In the genomic region with DNA sequence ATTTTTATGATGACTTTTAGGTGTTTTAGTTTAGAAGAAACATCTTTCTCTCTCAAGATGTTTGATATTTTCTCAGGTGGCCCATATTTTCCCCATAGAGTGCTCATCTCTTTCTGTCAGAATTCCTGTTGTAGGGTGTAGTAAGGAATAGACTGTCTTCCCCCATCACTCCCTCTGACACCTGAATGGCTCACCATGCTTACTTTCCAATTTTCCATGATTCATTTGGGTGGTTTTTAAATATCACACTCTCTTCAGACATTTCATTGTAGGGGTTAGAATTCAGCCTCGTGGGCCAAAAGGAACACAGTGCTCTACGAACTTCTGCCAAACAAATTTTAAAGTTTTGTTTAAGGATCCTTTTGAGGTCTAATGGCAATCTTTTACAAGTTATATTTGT, we compare ENCODE assay signal across 15 cellular contexts. TPM values are rescaled to one million over a fixed set of nuclear protein-coding genes. Genes with fewer than 3 reads are reported as not detected.
"Had no signal": no experiment of that assay in that cellular context is flagged by ENCODE, and none has a peak within 500 bp of the region (broad histone marks: within the 10 kb centered on the region; RNA-seq: fewer than 3 reads in every experiment).

No MANE protein-coding gene starts in this region.

- H3K4me1 Mint-ChIP-seq: central memory CD8-positive, alpha-beta T cell; memory B cell; WTC11 had no signal

- H3K9me3 Mint-ChIP-seq: activated naive CD8-positive, alpha-beta T cell treated with anti-CD3 and anti-CD28 coated beads, Interleukin-2, amount 50 U/mL, for 24 hours; central memory CD8-positive, alpha-beta T cell; memory B cell; nephron; stimulated activated effector memory CD8-positive, alpha-beta T cell treated with anti-CD3 and anti-CD28 coated beads, Interleukin-12 subunit alpha, Interleukin-12 subunit beta, amount 100 ng/mL, for 72 hours; T-helper 1 cell treated with Interleukin-12 subunit alpha and Interleukin-12 subunit beta and Interleukin-4 antibody, amounts not matched to agents 30 μg/mL and 1 μg/mL, for 36 hours; WTC11 had no signal

- ATAC-seq: activated CD8-positive, alpha-beta T cell treated with anti-CD3 and anti-CD28 coated beads, Interleukin-2, amount 10 ng/mL, durations not matched to agents 7 days and 5 days; activated naive CD8-positive, alpha-beta T cell treated with anti-CD3 and anti-CD28 coated beads, Interleukin-2, amount 50 U/mL, for 24 hours; WTC11 had no signal

- H3K27ac ChIP-seq: tibial nerve had no signal

- H3K4me3 ChIP-seq: smooth muscle cell, tibial nerve had no signal

- DNase-seq: activated CD4-positive, alpha-beta T cell treated with anti-CD3 and anti-CD28 coated beads for 48 hours; activated CD8-positive, alpha-beta T cell treated with anti-CD3 and anti-CD28 coated beads, Interleukin-2, amount 10 ng/mL, durations not matched to agents 7 days and 5 days; activated naive CD4-positive, alpha-beta T cell treated with Interleukin-2 at 50 U/mL for 16 hours; activated naive CD8-positive, alpha-beta T cell treated with anti-CD3 and anti-CD28 coated beads, Interleukin-2, amount 50 U/mL, for 24 hours; cortex of kidney; effector CD8-positive, alpha-beta T cell; glutamatergic neuron had no signal

- H3K27me3 ChIP-seq: tibial nerve had no signal

- H3K9me3 ChIP-seq: tibial nerve had no signal

- H3K4me1 ChIP-seq: tibial nerve had no signal

- H3K4me2 ChIP-seq: smooth muscle cell had no signal

- H3K4me3 Mint-ChIP-seq: activated CD8-positive, alpha-beta T cell treated with anti-CD3 and anti-CD28 coated beads, Interleukin-2, amount 10 ng/mL, durations not matched to agents 7 days and 5 days; activated naive CD8-positive, alpha-beta T cell treated with anti-CD3 and anti-CD28 coated beads, Interleukin-2, amount 50 U/mL, for 24 hours; central memory CD8-positive, alpha-beta T cell; memory B cell; nephron; stimulated activated effector memory CD8-positive, alpha-beta T cell treated with anti-CD3 and anti-CD28 coated beads, Interleukin-12 subunit alpha, Interleukin-12 subunit beta, amount 100 ng/mL, for 72 hours; T-helper 1 cell treated with Interleukin-12 subunit alpha and Interleukin-12 subunit beta and Interleukin-4 antibody, amounts not matched to agents 30 μg/mL and 1 μg/mL, for 36 hours; WTC11 had no signal

- H3K36me3 Mint-ChIP-seq: memory B cell; stimulated activated effector memory CD8-positive, alpha-beta T cell treated with anti-CD3 and anti-CD28 coated beads, Interleukin-12 subunit alpha, Interleukin-12 subunit beta, amount 100 ng/mL, for 72 hours; WTC11 had no signal

- H3K36me3 ChIP-seq: tibial nerve had no signal

RNA-seq across cellular contexts. Expression of gene GIPC2, which starts 24.0 kb away (rescaled TPM):
- total RNA-seq: smooth muscle cell had no signal
